ENCODE assay signal across 8 cellular contexts in genomic region chr10:69123306-69123746, GRCh38. TPM values are rescaled to one million over a fixed set of nuclear protein-coding genes. Genes with fewer than 3 reads are reported as not detected.
DNase-seq lines count a peak whose midpoint lies in the region; ATAC-seq and TF ChIP-seq lines count a peak whose summit lies in the region.

No MANE protein-coding gene starts in this region.

- H3K36me3 ChIP-seq in ES-I3 (ENCODE audit: insufficient read depth, low read length) (no peaks in the 10 kb centered on the region), ectodermal cell (ENCODE audit: control insufficient read depth, insufficient read depth, low read length) (no peaks in the 10 kb centered on the region)

- no peaks in the 10 kb centered on the region for H3K27me3 ChIP-seq in ectodermal cell (ENCODE audit: control insufficient read depth, insufficient read depth, low read length, poor library complexity, severe bottlenecking)

- peak overlapping the region; percentile 99 for H3K27ac Mint-ChIP-seq in mesothelial cell of epicardium

- H3K4me1 ChIP-seq in ES-I3 (ENCODE audit: insufficient read depth, low read length) (0 out of 2 replicates have a peak, but pooled peaks cover 3% of the 10 kb centered on the region), ectodermal cell (ENCODE audit: control insufficient read depth, insufficient read depth, low read length) (peaks cover 7% of the 10 kb centered on the region)

- CTCF ChIA-PET in RWPE1 (lab: Yijun Ruan, JAX), result interaction anchor here (0.5 kb wide), 1 partner anchor 19 kb away, joined by 3 read pairs; no protein-coding TSS in a partner anchor

- H3K4me1 Mint-ChIP-seq in mesothelial cell of epicardium, result peaks cover 15% of the 10 kb centered on the region

- H3K9me3 ChIP-seq in ES-I3 (ENCODE audit: control insufficient read depth, insufficient read depth, low read length) (no peaks in the 10 kb centered on the region), ectodermal cell (ENCODE audit: control insufficient read depth, low read length) (no peaks in the 10 kb centered on the region)

- TF ChIP-seq CTCF in RWPE1 (conservative IDR thresholded peaks at IDR 0.05; ENCODE audit: low read depth) (no peak; the same call in none of the 2 replicates), mesothelial cell of epicardium (IDR thresholded peaks at IDR 0.05; ENCODE audit: unreplicated experiment) (no peak)

- 0 to 3% methylated on average over 15 to 16 of the region's 16 CpGs for WGBS in ectodermal cell, 2 experiments

- H3K9me3 Mint-ChIP-seq in mesothelial cell of epicardium, result no peaks in the 10 kb centered on the region

- H3K4me3 ChIP-seq in ectodermal cell (ENCODE audit: insufficient read depth, low read depth, low read length), result peak overlapping the region; percentile 62

- H3K9ac ChIP-seq in ES-I3 (ENCODE audit: low read depth, low read length), result peak overlapping the region; percentile 95

- no peaks in the 10 kb centered on the region for H3K27me3 Mint-ChIP-seq in mesothelial cell of epicardium (ENCODE audit: low read depth)

- peak overlapping the region; percentile 88 for H3K4me3 Mint-ChIP-seq in mesothelial cell of epicardium

- DNase-seq in RWPE1 (ENCODE audit: low spot score) (peak; percentile 45), mesothelial cell of epicardium (ENCODE audit: low spot score in 2 of 2, unreplicated experiment in 2 of 2) (no peak), putamen (ENCODE audit: low spot score) (no peak), NCI-H774 (lab: John Stamatoyannopoulos, UW) (no peak)

- no peaks in the 10 kb centered on the region for H3K36me3 Mint-ChIP-seq in mesothelial cell of epicardium

- H3K27ac ChIP-seq in RWPE1 (peak overlapping the region; percentile 96), ectodermal cell (ENCODE audit: insufficient read depth, low read depth, low read length, poor library complexity, severe bottlenecking) (peak overlapping the region; percentile 99)

- POLR2A ChIA-PET in RWPE1 (lab: Yijun Ruan, JAX; ENCODE audit: low non-redundant PET), result no interaction called here

- ATAC-seq in GM19452 (IDR thresholded peaks at IDR 0.05; ENCODE audit: unreplicated experiment) (peak; percentile 17), HG03442 (IDR thresholded peaks at IDR 0.05; ENCODE audit: unreplicated experiment) (peak; percentile 51)

RNA-seq across cellular contexts. Expression of gene VPS26A, which starts 0.7 kb away (rescaled TPM):
- polyA plus RNA-seq in ectodermal cell (2013, experiment 1 of 4), result 61.6 TPM
- polyA plus RNA-seq in ectodermal cell (2013, experiment 2 of 4), result 65.5 TPM
- 45.3 TPM for polyA plus RNA-seq in ectodermal cell (2013, experiment 3 of 4)
- polyA plus RNA-seq in ectodermal cell (2013, experiment 4 of 4), result 48.1 TPM
- 40.1 to 44.6 TPM (median 43.5 TPM) in 3 replicates for total RNA-seq in mesothelial cell of epicardium

RNA-seq across cellular contexts. Expression of gene SRGN, which starts 35.4 kb away (rescaled TPM):
- not detected for polyA plus RNA-seq in ectodermal cell (2013, experiment 1 of 4)
- polyA plus RNA-seq in ectodermal cell (2013, experiment 2 of 4), result not detected
- not detected for polyA plus RNA-seq in ectodermal cell (2013, experiment 3 of 4)
- polyA plus RNA-seq in ectodermal cell (2013, experiment 4 of 4), result 0.20 TPM
- not detected in 3 replicates for total RNA-seq in mesothelial cell of epicardium

RNA-seq across cellular contexts. Expression of gene SUPV3L1, which starts 56.7 kb away (rescaled TPM):
- polyA plus RNA-seq in ectodermal cell (2013, experiment 1 of 4), result 40.7 TPM
- 44.4 TPM for polyA plus RNA-seq in ectodermal cell (2013, experiment 2 of 4)
- 41.4 TPM for polyA plus RNA-seq in ectodermal cell (2013, experiment 3 of 4)
- polyA plus RNA-seq in ectodermal cell (2013, experiment 4 of 4), result 35.4 TPM
- total RNA-seq in mesothelial cell of epicardium, result 38.0 to 42.4 TPM (median 38.3 TPM) in 3 replicates
